2 cellular contexts compared by ENCODE assay signal in the genomic region with DNA sequence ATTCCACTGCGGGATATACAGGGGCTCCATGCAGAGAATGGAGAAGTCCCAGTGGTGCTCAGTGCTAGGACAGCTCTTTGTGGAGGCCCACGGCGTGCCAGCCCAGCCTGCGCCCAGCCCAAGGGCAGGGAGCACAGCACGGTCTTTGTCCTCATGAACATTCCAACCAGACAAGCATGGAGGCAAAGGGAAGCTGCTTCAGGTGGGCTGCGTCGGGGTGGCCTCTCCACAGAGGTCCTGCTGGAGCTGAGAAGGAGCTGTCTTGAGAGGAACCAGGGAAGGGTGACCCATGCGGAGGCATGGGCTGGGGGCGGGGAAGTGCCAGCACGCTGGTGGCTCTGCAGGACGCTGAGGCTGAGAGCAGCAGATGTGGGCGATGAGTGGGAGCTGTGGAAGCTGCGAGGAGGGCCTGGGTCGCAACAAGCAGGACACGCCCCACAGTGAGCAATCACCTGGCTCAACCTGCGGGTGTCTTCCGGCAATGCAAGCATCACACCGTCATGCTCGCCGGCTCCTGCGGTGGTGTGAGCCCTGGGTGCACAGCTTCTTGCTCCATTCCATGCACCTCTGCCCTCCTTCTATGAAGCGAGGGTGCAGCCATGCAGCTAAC.
TF ChIP-seq lines count a peak whose summit lies in the region.

No MANE protein-coding gene starts in this region.

TF ChIP-seq in IMR-90, 13 proteins besides CTCF, POLR2A, EP300 and RAD21:
- no peak for TF ChIP-seq MXI1 (IDR thresholded peaks at IDR 0.05; ENCODE audit: borderline replicate concordance, low read depth, low read length)
- no peak for TF ChIP-seq MAZ (IDR thresholded peaks at IDR 0.05; ENCODE audit: borderline replicate concordance, low read depth, low read length)
TF ChIP-seq in IMR-90: peak in this region for 0.

TF ChIP-seq in WTC11, 78 proteins besides CTCF, POLR2A, EP300 and RAD21:
- no peak for TF ChIP-seq TEAD4 (CRISPR knock-in tag; IDR thresholded peaks at IDR 0.05)
- TF ChIP-seq, protein P1, sequence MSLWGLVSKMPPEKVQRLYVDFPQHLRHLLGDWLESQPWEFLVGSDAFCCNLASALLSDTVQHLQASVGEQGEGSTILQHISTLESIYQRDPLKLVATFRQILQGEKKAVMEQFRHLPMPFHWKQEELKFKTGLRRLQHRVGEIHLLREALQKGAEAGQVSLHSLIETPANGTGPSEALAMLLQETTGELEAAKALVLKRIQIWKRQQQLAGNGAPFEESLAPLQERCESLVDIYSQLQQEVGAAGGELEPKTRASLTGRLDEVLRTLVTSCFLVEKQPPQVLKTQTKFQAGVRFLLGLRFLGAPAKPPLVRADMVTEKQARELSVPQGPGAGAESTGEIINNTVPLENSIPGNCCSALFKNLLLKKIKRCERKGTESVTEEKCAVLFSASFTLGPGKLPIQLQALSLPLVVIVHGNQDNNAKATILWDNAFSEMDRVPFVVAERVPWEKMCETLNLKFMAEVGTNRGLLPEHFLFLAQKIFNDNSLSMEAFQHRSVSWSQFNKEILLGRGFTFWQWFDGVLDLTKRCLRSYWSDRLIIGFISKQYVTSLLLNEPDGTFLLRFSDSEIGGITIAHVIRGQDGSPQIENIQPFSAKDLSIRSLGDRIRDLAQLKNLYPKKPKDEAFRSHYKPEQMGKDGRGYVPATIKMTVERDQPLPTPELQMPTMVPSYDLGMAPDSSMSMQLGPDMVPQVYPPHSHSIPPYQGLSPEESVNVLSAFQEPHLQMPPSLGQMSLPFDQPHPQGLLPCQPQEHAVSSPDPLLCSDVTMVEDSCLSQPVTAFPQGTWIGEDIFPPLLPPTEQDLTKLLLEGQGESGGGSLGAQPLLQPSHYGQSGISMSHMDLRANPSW (CRISPR knock-in tag; conservative IDR thresholded peaks at IDR 0.05; ENCODE audit: low read depth), result no peak
- TF ChIP-seq, protein P2, sequence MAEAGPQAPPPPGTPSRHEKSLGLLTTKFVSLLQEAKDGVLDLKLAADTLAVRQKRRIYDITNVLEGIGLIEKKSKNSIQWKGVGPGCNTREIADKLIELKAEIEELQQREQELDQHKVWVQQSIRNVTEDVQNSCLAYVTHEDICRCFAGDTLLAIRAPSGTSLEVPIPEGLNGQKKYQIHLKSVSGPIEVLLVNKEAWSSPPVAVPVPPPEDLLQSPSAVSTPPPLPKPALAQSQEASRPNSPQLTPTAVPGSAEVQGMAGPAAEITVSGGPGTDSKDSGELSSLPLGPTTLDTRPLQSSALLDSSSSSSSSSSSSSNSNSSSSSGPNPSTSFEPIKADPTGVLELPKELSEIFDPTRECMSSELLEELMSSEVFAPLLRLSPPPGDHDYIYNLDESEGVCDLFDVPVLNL (CRISPR knock-in tag; IDR thresholded peaks at IDR 0.05; ENCODE audit: borderline replicate concordance, low read depth), result no peak
- TF ChIP-seq, protein P3, sequence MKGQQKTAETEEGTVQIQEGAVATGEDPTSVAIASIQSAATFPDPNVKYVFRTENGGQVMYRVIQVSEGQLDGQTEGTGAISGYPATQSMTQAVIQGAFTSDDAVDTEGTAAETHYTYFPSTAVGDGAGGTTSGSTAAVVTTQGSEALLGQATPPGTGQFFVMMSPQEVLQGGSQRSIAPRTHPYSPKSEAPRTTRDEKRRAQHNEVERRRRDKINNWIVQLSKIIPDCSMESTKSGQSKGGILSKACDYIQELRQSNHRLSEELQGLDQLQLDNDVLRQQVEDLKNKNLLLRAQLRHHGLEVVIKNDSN (CRISPR knock-in tag; IDR thresholded peaks at IDR 0.05), result no peak
- TF ChIP-seq, protein P4, sequence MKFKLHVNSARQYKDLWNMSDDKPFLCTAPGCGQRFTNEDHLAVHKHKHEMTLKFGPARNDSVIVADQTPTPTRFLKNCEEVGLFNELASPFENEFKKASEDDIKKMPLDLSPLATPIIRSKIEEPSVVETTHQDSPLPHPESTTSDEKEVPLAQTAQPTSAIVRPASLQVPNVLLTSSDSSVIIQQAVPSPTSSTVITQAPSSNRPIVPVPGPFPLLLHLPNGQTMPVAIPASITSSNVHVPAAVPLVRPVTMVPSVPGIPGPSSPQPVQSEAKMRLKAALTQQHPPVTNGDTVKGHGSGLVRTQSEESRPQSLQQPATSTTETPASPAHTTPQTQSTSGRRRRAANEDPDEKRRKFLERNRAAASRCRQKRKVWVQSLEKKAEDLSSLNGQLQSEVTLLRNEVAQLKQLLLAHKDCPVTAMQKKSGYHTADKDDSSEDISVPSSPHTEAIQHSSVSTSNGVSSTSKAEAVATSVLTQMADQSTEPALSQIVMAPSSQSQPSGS (CRISPR knock-in tag; IDR thresholded peaks at IDR 0.05; ENCODE audit: borderline replicate concordance, low read depth), result no peak
- TF ChIP-seq GABPB1 (CRISPR knock-in tag; IDR thresholded peaks at IDR 0.05), result no peak
- TF ChIP-seq, protein P5, sequence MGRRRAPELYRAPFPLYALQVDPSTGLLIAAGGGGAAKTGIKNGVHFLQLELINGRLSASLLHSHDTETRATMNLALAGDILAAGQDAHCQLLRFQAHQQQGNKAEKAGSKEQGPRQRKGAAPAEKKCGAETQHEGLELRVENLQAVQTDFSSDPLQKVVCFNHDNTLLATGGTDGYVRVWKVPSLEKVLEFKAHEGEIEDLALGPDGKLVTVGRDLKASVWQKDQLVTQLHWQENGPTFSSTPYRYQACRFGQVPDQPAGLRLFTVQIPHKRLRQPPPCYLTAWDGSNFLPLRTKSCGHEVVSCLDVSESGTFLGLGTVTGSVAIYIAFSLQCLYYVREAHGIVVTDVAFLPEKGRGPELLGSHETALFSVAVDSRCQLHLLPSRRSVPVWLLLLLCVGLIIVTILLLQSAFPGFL (CRISPR knock-in tag; IDR thresholded peaks at IDR 0.05; ENCODE audit: borderline replicate concordance), result no peak
